Comparison of ENCODE assay signal across 28 cellular contexts in the genomic region with DNA sequence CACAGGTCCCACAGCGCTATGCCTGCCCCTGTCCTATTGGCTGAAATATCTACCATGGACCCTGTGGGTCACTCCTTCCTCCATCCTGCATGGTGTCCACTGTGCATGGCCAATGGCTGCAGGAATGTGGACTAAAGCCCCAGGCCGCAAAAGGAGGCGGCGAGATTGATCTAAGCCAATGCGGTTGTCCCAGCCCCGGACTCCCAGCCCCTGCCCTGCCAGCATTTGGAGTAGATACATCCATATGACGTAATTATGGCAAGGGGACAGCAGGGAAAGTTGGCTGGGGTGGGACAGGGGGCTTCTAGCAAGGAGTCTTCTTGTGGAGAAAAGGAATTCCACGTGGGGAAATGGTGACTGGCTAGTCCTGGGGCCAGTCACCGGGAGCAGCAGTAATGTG.
"Had no signal": no experiment of that assay in that cellular context is flagged by ENCODE, and none has a peak within 500 bp of the region (broad histone marks: within the 10 kb centered on the region; RNA-seq: fewer than 3 reads in every experiment).

No MANE protein-coding gene starts in this region.

- H3K27me3 Mint-ChIP-seq: progenitor cell of endocrine pancreas had no signal

- H3K27me3 ChIP-seq: pancreas, right lobe of liver, sigmoid colon, stomach, thyroid gland, tibial nerve, upper lobe of left lung, vagina had no signal

- FAIRE-seq: pancreas, small intestine, urothelium cell line had no signal

- H3K27ac ChIP-seq: pancreas, psoas muscle, right lobe of liver, sigmoid colon, stomach, thoracic aorta, thyroid gland, tibial nerve, upper lobe of left lung, vagina had no signal

- H3K36me3 ChIP-seq: pancreas, right lobe of liver, sigmoid colon, stomach, thoracic aorta, thyroid gland, tibial nerve, upper lobe of left lung, vagina had no signal

- H3K4me3 ChIP-seq: pancreas, psoas muscle, right lobe of liver, sigmoid colon, stomach, thoracic aorta, thyroid gland, tibial nerve, upper lobe of left lung, vagina had no signal

- H3K4me1 Mint-ChIP-seq: naive thymus-derived CD8-positive, alpha-beta T cell; stimulated activated effector memory CD8-positive, alpha-beta T cell treated with anti-CD3 and anti-CD28 coated beads, Interleukin-12 subunit alpha, Interleukin-12 subunit beta, amount 100 ng/mL, for 72 hours had no signal

- H3K9me3 ChIP-seq: pancreas, psoas muscle, right lobe of liver, sigmoid colon, stomach, thoracic aorta, thyroid gland, tibial nerve, upper lobe of left lung, vagina had no signal

- ATAC-seq: naive thymus-derived CD8-positive, alpha-beta T cell; natural killer cell treated with Interleukin-12 subunit alpha and Interleukin-12 subunit beta and Interleukin-15 and Interleukin-18, amount 100 ng/mL, for 72 hours; pancreas; psoas muscle; right cardiac atrium; stimulated activated effector memory CD8-positive, alpha-beta T cell treated with anti-CD3 and anti-CD28 coated beads, Interleukin-12 subunit alpha, Interleukin-12 subunit beta, amount 100 ng/mL, for 72 hours; stimulated activated naive B cell treated with anti-CD40 and anti-IgM and Interleukin-4, amounts not matched to agents 10 μg/mL and 1 μg/mL and 100 μg/mL, for 72 hours had no signal

- DNase-seq: naive thymus-derived CD8-positive, alpha-beta T cell; nephron progenitor cell; nucleus accumbens; pancreas; psoas muscle; right cardiac atrium; right lobe of liver; sigmoid colon; small intestine; stimulated activated CD4-positive, alpha-beta T cell treated with anti-CD3 and anti-CD28 coated beads, Interleukin-15, amount 100 ng/mL, for 24 hours; stimulated activated CD4-positive, alpha-beta T cell treated with anti-CD3 and anti-CD28 coated beads, Interleukin-2, amount 100 ng/mL, for 24 hours; stimulated activated CD4-positive, alpha-beta T cell treated with anti-CD3 and anti-CD28 coated beads, Interleukin-2, amount 100 ng/mL, for 48 hours; stimulated activated CD4-positive, alpha-beta T cell treated with anti-CD3 and anti-CD28 coated beads, Interleukin-4, amount 100 ng/mL, for 24 hours; stimulated activated naive B cell treated with anti-CD40 and anti-IgM and Interleukin-4, amounts not matched to agents 10 μg/mL and 1 μg/mL and 100 μg/mL, for 72 hours; stimulated activated naive CD4-positive, alpha-beta T cell treated with Interleukin-2 at 50 U/mL for 16 hours; stomach; thyroid gland; trophoblast cell had no signal

- H3K4me3 Mint-ChIP-seq: naive thymus-derived CD8-positive, alpha-beta T cell; natural killer cell treated with Interleukin-12 subunit alpha and Interleukin-12 subunit beta and Interleukin-15 and Interleukin-18, amount 100 ng/mL, for 72 hours; nephron progenitor cell; neural crest cell; stimulated activated effector memory CD8-positive, alpha-beta T cell treated with anti-CD3 and anti-CD28 coated beads, Interleukin-12 subunit alpha, Interleukin-12 subunit beta, amount 100 ng/mL, for 72 hours; stimulated activated naive B cell treated with anti-CD40 and anti-IgM and Interleukin-4, amounts not matched to agents 10 μg/mL and 1 μg/mL and 100 μg/mL, for 72 hours; stimulated activated naive CD8-positive, alpha-beta T cell treated with anti-CD3 and anti-CD28 coated beads, Interleukin-15, Interleukin-2, amounts not matched to agents 100 ng/mL and 50 ng/mL, for 24 hours had no signal

- H3K27ac Mint-ChIP-seq: naive thymus-derived CD8-positive, alpha-beta T cell; natural killer cell treated with Interleukin-12 subunit alpha and Interleukin-12 subunit beta and Interleukin-15 and Interleukin-18, amount 100 ng/mL, for 72 hours; progenitor cell of endocrine pancreas; stimulated activated effector memory CD8-positive, alpha-beta T cell treated with anti-CD3 and anti-CD28 coated beads, Interleukin-12 subunit alpha, Interleukin-12 subunit beta, amount 100 ng/mL, for 72 hours; stimulated activated naive B cell treated with anti-CD40 and anti-IgM and Interleukin-4, amounts not matched to agents 10 μg/mL and 1 μg/mL and 100 μg/mL, for 72 hours; stimulated activated naive CD8-positive, alpha-beta T cell treated with anti-CD3 and anti-CD28 coated beads, Interleukin-15, Interleukin-2, amounts not matched to agents 100 ng/mL and 50 ng/mL, for 24 hours had no signal

- H3K9me3 Mint-ChIP-seq: naive thymus-derived CD8-positive, alpha-beta T cell; natural killer cell treated with Interleukin-12 subunit alpha and Interleukin-12 subunit beta and Interleukin-15 and Interleukin-18, amount 100 ng/mL, for 72 hours; neural crest cell; stimulated activated effector memory CD8-positive, alpha-beta T cell treated with anti-CD3 and anti-CD28 coated beads, Interleukin-12 subunit alpha, Interleukin-12 subunit beta, amount 100 ng/mL, for 72 hours; stimulated activated naive B cell treated with anti-CD40 and anti-IgM and Interleukin-4, amounts not matched to agents 10 μg/mL and 1 μg/mL and 100 μg/mL, for 72 hours; stimulated activated naive CD8-positive, alpha-beta T cell treated with anti-CD3 and anti-CD28 coated beads, Interleukin-15, Interleukin-2, amounts not matched to agents 100 ng/mL and 50 ng/mL, for 24 hours had no signal

- H3K36me3 Mint-ChIP-seq: naive thymus-derived CD8-positive, alpha-beta T cell; natural killer cell treated with Interleukin-12 subunit alpha and Interleukin-12 subunit beta and Interleukin-15 and Interleukin-18, amount 100 ng/mL, for 72 hours; stimulated activated naive B cell treated with anti-CD40 and anti-IgM and Interleukin-4, amounts not matched to agents 10 μg/mL and 1 μg/mL and 100 μg/mL, for 72 hours had no signal

- H3K4me1 ChIP-seq: pancreas, psoas muscle, right lobe of liver, sigmoid colon, stomach, tibial nerve, upper lobe of left lung, vagina had no signal
